8 cellular contexts compared by ENCODE assay signal in the genomic region with DNA sequence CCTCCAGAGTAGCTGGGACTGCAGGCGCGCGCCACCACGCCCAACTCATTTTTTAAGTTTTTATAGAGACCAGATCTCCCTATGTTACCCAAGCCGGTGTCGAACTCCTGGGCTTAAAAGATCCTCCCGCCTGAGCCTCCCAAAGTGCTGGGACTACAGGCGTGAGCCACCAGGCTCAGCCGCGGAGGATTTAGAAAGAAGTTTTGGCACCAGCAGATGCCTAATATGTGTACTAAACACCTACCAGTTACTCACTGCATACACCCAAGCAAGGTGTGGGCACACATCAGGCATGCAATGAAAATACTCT. TPM values are rescaled to one million over a fixed set of nuclear protein-coding genes. Genes with fewer than 3 reads are reported as not detected.
DNase-seq lines count a peak whose midpoint lies in the region; ATAC-seq and TF ChIP-seq lines count a peak whose summit lies in the region.

No MANE protein-coding gene starts in this region.

- H3K9me3 Mint-ChIP-seq in naive thymus-derived CD4-positive, alpha-beta T cell: peaks cover 0 to 70% (median 26%) of the 10 kb centered on the region in 11 donors

- intact Hi-C loops in naive thymus-derived CD4-positive, alpha-beta T cell (cut with micrococcal nuclease): loop anchor here (1.0 to 10.0 kb wide), 21 partner anchors 39 to 1215 kb away; a partner anchor contains a TSS

- H3K27ac Mint-ChIP-seq in naive thymus-derived CD4-positive, alpha-beta T cell: peak overlapping the region in 6 of 9 donors; percentile 41 to 98 (median 73)

- POLR2A ChIA-PET in AG04450 (lab: Yijun Ruan, JAX): interaction anchor here (0.7 kb wide), 1 partner anchor 729 kb away, joined by 3 read pairs; no protein-coding TSS in a partner anchor
- POLR2A ChIA-PET in naive thymus-derived CD4-positive, alpha-beta T cell (lab: Charles Lee): interaction anchor here (0.6 to 1.4 kb wide), 6 partner anchors 9 to 831 kb away, joined by 3 to 5 read pairs (median 4); a partner anchor contains a TSS

- peaks cover 9 to 23% (median 21%) of the 10 kb centered on the region in 7 donors for H3K4me1 Mint-ChIP-seq in naive thymus-derived CD4-positive, alpha-beta T cell

- no peak for DNase-seq in AG04450 (ENCODE audit: low read depth, low spot score)
- no peak for DNase-seq in Jurkat, Clone E6-1 (ENCODE audit: low read depth, low spot score)
- DNase-seq in choroid plexus epithelial cell (ENCODE audit: low read depth): no peak
- no peak for DNase-seq in naive thymus-derived CD4-positive, alpha-beta T cell
- no peak for DNase-seq in mucosa of gallbladder (ENCODE audit: low spot score)
- DNase-seq in RPMI8226: no peak
- no peak for DNase-seq in A172 (ENCODE audit: low spot score)
- DNase-seq in globus pallidus (ENCODE audit: low spot score): no peak

- no peak overlapping the region for H3K27ac ChIP-seq in AG04450 (ENCODE audit: low read depth, low read length)
- H3K27ac ChIP-seq in naive thymus-derived CD4-positive, alpha-beta T cell (ENCODE audit: low read depth, low read length): peak overlapping the region; percentile 86

- peaks cover 0 to 10% of the 10 kb centered on the region in 2 donors for H3K4me1 ChIP-seq in naive thymus-derived CD4-positive, alpha-beta T cell (ENCODE audit: control insufficient read depth in 2 of 2, insufficient read depth in 2 of 2, low read length in 2 of 2)

- TF ChIP-seq CTCF in AG04450 (IDR thresholded peaks at IDR 0.05; ENCODE audit: low read depth, low read length) (no peak), choroid plexus epithelial cell (conservative IDR thresholded peaks at IDR 0.05; ENCODE audit: low read depth, low read length) (no peak)

- H3K4me3 Mint-ChIP-seq in naive thymus-derived CD4-positive, alpha-beta T cell: peak overlapping the region; percentile 82 to 98 (median 94)

- H3K36me3 ChIP-seq in naive thymus-derived CD4-positive, alpha-beta T cell (ENCODE audit: control insufficient read depth in 2 of 3, insufficient read depth in 3 of 3, low read length in 3 of 3): no peaks in the 10 kb centered on the region

- peaks cover 18% of the 10 kb centered on the region for H3K9me3 ChIP-seq in AG04450 (ENCODE audit: control insufficient read depth, insufficient read depth, low read length)
- H3K9me3 ChIP-seq in naive thymus-derived CD4-positive, alpha-beta T cell (ENCODE audit: control insufficient read depth in 2 of 3, low read length in 3 of 3): no peaks in the 10 kb centered on the region

- CTCF ChIA-PET in AG04450 (lab: Charles Lee): interaction anchor here (0.9 kb wide), 1 partner anchor 110 kb away, joined by 3 read pairs; a partner anchor contains a TSS
- CTCF ChIA-PET in naive thymus-derived CD4-positive, alpha-beta T cell (lab: Charles Lee): no interaction called here

- peaks cover 0 to 20% (median 14%) of the 10 kb centered on the region in 5 donors for H3K36me3 Mint-ChIP-seq in naive thymus-derived CD4-positive, alpha-beta T cell

- H3K27me3 ChIP-seq in AG04450 (ENCODE audit: control insufficient read depth, insufficient read depth, low read length): no peaks in the 10 kb centered on the region
- no peaks in the 10 kb centered on the region for H3K27me3 ChIP-seq in naive thymus-derived CD4-positive, alpha-beta T cell (ENCODE audit: control insufficient read depth in 2 of 2, insufficient read depth in 2 of 2, low read length in 2 of 2)

- H3K4me3 ChIP-seq in AG04450 (ENCODE audit: low read depth, low read length) (peak overlapping the region; percentile 92), choroid plexus epithelial cell (ENCODE audit: low read depth, low read length) (peak overlapping the region; percentile 95)
- H3K4me3 ChIP-seq in Jurkat, Clone E6-1 (ENCODE audit: low read length): peak overlapping the region; percentile 87
- peak overlapping the region; percentile 86 for H3K4me3 ChIP-seq in naive thymus-derived CD4-positive, alpha-beta T cell (ENCODE audit: low read length)

- H3K27me3 Mint-ChIP-seq in naive thymus-derived CD4-positive, alpha-beta T cell: no peaks in the 10 kb centered on the region

- no peak for ATAC-seq in naive thymus-derived CD4-positive, alpha-beta T cell

RNA-seq across cellular contexts. Expression of a gene that starts 0.5 kb away (rescaled TPM):
- polyA plus RNA-seq in AG04450 (2011; rRNA removed): 2.0 and 2.7 TPM in 2 replicates
- polyA minus RNA-seq in AG04450 (2011; rRNA and poly(A)+ RNA removed): 2.4 and 6.7 TPM in 2 replicates
- polyA plus RNA-seq in Jurkat, Clone E6-1 (2012; ENCODE audit: insufficient read depth, insufficient read length): 2.7 TPM
- 10 to 100 TPM in 2 of 5 experiments, 1 to 10 TPM in 3; 5.3 to 24.0 (median 9.2) TPM for total RNA-seq in naive thymus-derived CD4-positive, alpha-beta T cell
- 1 to 10 TPM; 4.7 to 6.5 TPM for polyA plus RNA-seq in naive thymus-derived CD4-positive, alpha-beta T cell
- 12.0 TPM for total RNA-seq in mucosa of gallbladder
- total RNA-seq in A172 (2014; rRNA removed; shearing (Covaris generic)): 2.1 and 3.8 TPM in 2 replicates

RNA-seq across cellular contexts. Expression of a gene that starts 39.0 kb away (rescaled TPM):
- polyA plus RNA-seq in AG04450 (2011; rRNA removed): 4.6 and 6.2 TPM in 2 replicates
- 4.5 and 10.0 TPM in 2 replicates for polyA minus RNA-seq in AG04450 (2011; rRNA and poly(A)+ RNA removed)
- polyA plus RNA-seq in Jurkat, Clone E6-1 (2012; ENCODE audit: insufficient read depth, insufficient read length): 5.3 TPM
- total RNA-seq in naive thymus-derived CD4-positive, alpha-beta T cell: 1 to 10 TPM; 2.2 to 8.2 (median 5.7) TPM
- polyA plus RNA-seq in naive thymus-derived CD4-positive, alpha-beta T cell: 10 to 100 TPM in 1 of 2 donors, 1 to 10 TPM in 1; 8.2 to 13.9 TPM
- 6.9 TPM for total RNA-seq in mucosa of gallbladder
- not detected in 2 replicates for total RNA-seq in A172 (2014; rRNA removed; shearing (Covaris generic))
